1 cellular context compared by ENCODE assay signal in the genomic region with DNA sequence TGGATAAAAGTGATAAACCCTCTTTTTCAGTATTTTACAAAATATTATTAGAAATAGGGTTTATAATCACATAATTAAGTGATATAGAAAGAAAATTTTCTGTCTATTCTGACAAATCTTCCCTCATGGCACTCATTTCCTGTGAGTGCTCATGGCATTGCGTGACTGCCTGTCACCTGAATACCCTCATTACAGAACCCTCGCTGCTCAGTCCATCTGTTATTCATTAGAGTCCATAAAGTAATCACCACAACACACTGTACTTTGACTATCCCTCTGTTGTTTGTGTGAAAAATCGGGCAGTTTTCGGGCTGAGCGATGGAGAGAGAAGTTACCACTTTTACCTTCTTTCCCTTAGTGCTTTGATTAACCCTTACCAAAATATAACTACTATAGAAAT.
TF ChIP-seq lines count a peak whose summit lies in the region.

No MANE protein-coding gene starts in this region.

TF ChIP-seq in SK-N-SH treated with all-trans-retinoic acid at 6 μM for 48 hours, 23 proteins besides CTCF, POLR2A, EP300 and RAD21 (continued from another document):
- no peak for TF ChIP-seq TSHZ2 (CRISPR knock-in tag; IDR thresholded peaks at IDR 0.05)
- no peak for TF ChIP-seq ZC3H10 (CRISPR knock-in tag; IDR thresholded peaks at IDR 0.05)
- TF ChIP-seq CSRNP3 (CRISPR knock-in tag; IDR thresholded peaks at IDR 0.05): no peak
- no peak for TF ChIP-seq ESRRG (CRISPR knock-in tag; IDR thresholded peaks at IDR 0.05)
- no peak for TF ChIP-seq SNAI2 (CRISPR knock-in tag; IDR thresholded peaks at IDR 0.05)
- TF ChIP-seq BACH2 (CRISPR knock-in tag; IDR thresholded peaks at IDR 0.05; ENCODE audit: borderline replicate concordance): no peak
- TF ChIP-seq ZNF8 (CRISPR knock-in tag; IDR thresholded peaks at IDR 0.05): no peak
- no peak for TF ChIP-seq ZFP3 (CRISPR knock-in tag; IDR thresholded peaks at IDR 0.05)
